8 cellular contexts compared by ENCODE assay signal in the genomic region with DNA sequence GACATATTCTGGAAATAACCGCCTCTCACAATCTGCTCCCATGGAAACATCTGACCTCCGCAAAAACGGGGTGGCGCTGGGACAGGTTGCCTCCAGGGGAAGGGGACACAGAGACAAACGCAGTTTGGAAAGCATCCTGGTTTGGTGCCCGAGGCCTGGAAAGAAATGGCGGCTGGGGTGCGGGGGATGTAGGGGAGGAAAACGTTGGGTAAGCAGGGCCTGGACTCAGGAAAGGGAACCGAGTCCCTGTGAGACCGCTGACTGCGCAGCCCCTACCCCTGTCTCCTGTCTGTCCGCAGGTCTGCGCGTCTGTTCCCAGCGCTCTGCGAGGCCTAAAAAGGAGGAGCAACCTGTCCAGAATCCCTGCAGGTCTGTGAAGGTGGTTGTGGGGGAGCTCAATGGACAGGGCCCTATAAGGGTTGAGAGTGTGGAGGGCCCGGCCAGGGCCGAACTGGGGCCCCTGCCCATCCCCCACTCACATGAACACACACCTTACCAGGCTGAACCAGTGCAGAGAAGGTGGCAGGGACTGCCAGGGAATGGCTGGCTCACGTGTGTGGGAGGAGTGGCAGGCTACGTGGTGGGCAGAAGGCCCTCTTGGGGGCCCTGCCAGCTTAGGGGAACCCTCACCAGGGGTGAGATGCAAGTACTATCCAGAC. TPM values are rescaled to one million over a fixed set of nuclear protein-coding genes. Genes with fewer than 3 reads are reported as not detected.
DNase-seq lines count a peak whose midpoint lies in the region; ATAC-seq and TF ChIP-seq lines count a peak whose summit lies in the region.

No MANE protein-coding gene starts in this region.

- peaks cover 18% of the 10 kb centered on the region for H3K36me3 Mint-ChIP-seq in HFFc6 (ENCODE audit: low read depth)

- H3K4me1 ChIP-seq in foreskin keratinocyte: peaks cover under 1% of the 10 kb centered on the region
- no peaks in the 10 kb centered on the region for H3K4me1 ChIP-seq in psoas muscle

- H3K27me3 Mint-ChIP-seq in HFFc6 (ENCODE audit: insufficient read depth): no peaks in the 10 kb centered on the region

- H3K9me3 Mint-ChIP-seq in HFFc6: no peaks in the 10 kb centered on the region

- TF ChIP-seq CTCF in GM10266 (IDR thresholded peaks at IDR 0.05; ENCODE audit: control insufficient read depth, insufficient read depth, low read depth, missing control alignments): no peak
- no peak for TF ChIP-seq CTCF in HFFc6 (IDR thresholded peaks at IDR 0.05)
- no peak for TF ChIP-seq CTCF in WERI-Rb-1 (IDR thresholded peaks at IDR 0.05; ENCODE audit: low read depth, low read length)
- TF ChIP-seq CTCF in foreskin keratinocyte (conservative IDR thresholded peaks at IDR 0.05): no peak
- TF ChIP-seq CTCF in psoas muscle (IDR thresholded peaks at IDR 0.05): no peak

- ATAC-seq in foreskin keratinocyte (peak; percentile 43), psoas muscle (peak; percentile 25 to 59 (median 40))

- peak overlapping the region; percentile 75 for H3K27ac Mint-ChIP-seq in HFFc6

- peaks cover 3% of the 10 kb centered on the region for H3K27me3 ChIP-seq in WERI-Rb-1 (ENCODE audit: insufficient read depth, low read depth, severe bottlenecking)
- no peaks in the 10 kb centered on the region for H3K27me3 ChIP-seq in foreskin keratinocyte
- peaks cover 0 to 37% (median 0%) of the 10 kb centered on the region in 3 donors for H3K27me3 ChIP-seq in psoas muscle (ENCODE audit: insufficient read depth in 3 of 3, low read length in 2 of 3)

- H3K27ac ChIP-seq in WERI-Rb-1 (peak overlapping the region; percentile 63), foreskin keratinocyte (peak overlapping the region; percentile 66), psoas muscle (peak overlapping the region; percentile 58)

- H3K4me3 Mint-ChIP-seq in HFFc6: peak overlapping the region; percentile 89

- H3K9me3 ChIP-seq in WERI-Rb-1 (ENCODE audit: severe bottlenecking): no peaks in the 10 kb centered on the region
- no peaks in the 10 kb centered on the region for H3K9me3 ChIP-seq in psoas muscle

- H3K4me1 Mint-ChIP-seq in HFFc6 (ENCODE audit: low read depth): peaks cover 29% of the 10 kb centered on the region

- intact Hi-C loops in psoas muscle (cut with DNase I): no loop called here

- H3K4me3 ChIP-seq in WERI-Rb-1 (ENCODE audit: low read depth, low read length): peak overlapping the region; percentile 65
- peak overlapping the region; percentile 76 for H3K4me3 ChIP-seq in psoas muscle

- DNase-seq in GM10266 (ENCODE audit: extremely low spot score): peak; percentile 15
- no peak for DNase-seq in HFFc6
- DNase-seq in WERI-Rb-1: no peak
- no peak for DNase-seq in foreskin keratinocyte
- peak; percentile 21 to 50 for DNase-seq in psoas muscle
- DNase-seq in OCI-M1 (lab: John Stamatoyannopoulos, UW): no peak
- DNase-seq in NCI-H2196 (lab: John Stamatoyannopoulos, UW; ENCODE audit: unreplicated experiment): no peak
- no peak for DNase-seq in GM19240 (ENCODE audit: insufficient read length, low spot score)

- WGBS in psoas muscle, 3 donors: 7 to 23% (median 9%) methylated on average over 18 to 21 of the region's 21 CpGs

- H3K36me3 ChIP-seq in WERI-Rb-1 (no peaks in the 10 kb centered on the region), psoas muscle (ENCODE audit: insufficient read depth in 1 of 2, low read depth in 1 of 2) (peaks cover 0 to 2% of the 10 kb centered on the region in 2 donors)

RNA-seq across cellular contexts. Expression of gene TCEAL3, which starts 0.7 kb away (rescaled TPM):
- total RNA-seq in HFFc6 (2021; fragmentation: NEBNext Ultra II Directional; extraction: Animal tissue kit (Norgen Biotek cat#: 25700)): 10 to 100 TPM; 54.3 to 75.5 (median 62.7) TPM
- total RNA-seq in foreskin keratinocyte (31.7 and 46.4 TPM in 2 replicates), psoas muscle (10 to 100 TPM in 1 of 4 donors, 1 to 10 TPM in 3; 6.6 to 10.0 (median 7.6) TPM)
- polyA plus RNA-seq in foreskin keratinocyte (60.8 and 67.7 TPM in 2 replicates), psoas muscle (10 to 100 TPM in 1 of 3 donors, 1 to 10 TPM in 2; 6.7 to 13.2 (median 6.8) TPM)

RNA-seq across cellular contexts. Expression of gene TCEAL1, which starts 20.3 kb away (rescaled TPM):
- total RNA-seq in HFFc6 (2021; fragmentation: NEBNext Ultra II Directional; extraction: Animal tissue kit (Norgen Biotek cat#: 25700)): 10 to 100 TPM; 33.4 to 36.8 (median 35.9) TPM
- total RNA-seq in foreskin keratinocyte (12.6 and 13.4 TPM in 2 replicates), psoas muscle (10 to 100 TPM; 25.9 to 54.8 (median 30.4) TPM)
- polyA plus RNA-seq in foreskin keratinocyte (11.6 and 13.9 TPM in 2 replicates), psoas muscle (10 to 100 TPM; 18.7 to 42.1 (median 32.8) TPM)

RNA-seq across cellular contexts. Expression of gene TCEAL4, which starts 23.1 kb away (rescaled TPM):
- total RNA-seq in HFFc6 (2021; fragmentation: NEBNext Ultra II Directional; extraction: Animal tissue kit (Norgen Biotek cat#: 25700)): 100 to 1,000 TPM in 5 of 6 experiments, 10 to 100 TPM in 1; 92.4 to 119 (median 118) TPM
- 85.7 and 101 TPM in 2 replicates for total RNA-seq in foreskin keratinocyte
- 146 and 159 TPM in 2 replicates for polyA plus RNA-seq in foreskin keratinocyte
- total RNA-seq in psoas muscle: 10 to 100 TPM; 32.1 to 50.0 (median 36.3) TPM
- polyA plus RNA-seq in psoas muscle: 10 to 100 TPM; 28.6 to 66.6 (median 54.9) TPM

Comparison
In these comparisons a context has a peak if more than half of its experiments do, and no peak if none do; other contexts are left out.
1. DNase-seq: peak in GM10266 (single experiment) and psoas muscle (2 of 2); none in HFFc6 (single experiment), WERI-Rb-1 (single experiment), foreskin keratinocyte (0 of 2), OCI-M1 (single experiment), NCI-H2196 (single experiment) and GM19240 (single experiment).
2. Peak in every context shown above with its lines, with median percentiles within 50 percentile points of each other: H3K27ac ChIP-seq.